9 cellular contexts compared by ENCODE assay signal in the genomic region with DNA sequence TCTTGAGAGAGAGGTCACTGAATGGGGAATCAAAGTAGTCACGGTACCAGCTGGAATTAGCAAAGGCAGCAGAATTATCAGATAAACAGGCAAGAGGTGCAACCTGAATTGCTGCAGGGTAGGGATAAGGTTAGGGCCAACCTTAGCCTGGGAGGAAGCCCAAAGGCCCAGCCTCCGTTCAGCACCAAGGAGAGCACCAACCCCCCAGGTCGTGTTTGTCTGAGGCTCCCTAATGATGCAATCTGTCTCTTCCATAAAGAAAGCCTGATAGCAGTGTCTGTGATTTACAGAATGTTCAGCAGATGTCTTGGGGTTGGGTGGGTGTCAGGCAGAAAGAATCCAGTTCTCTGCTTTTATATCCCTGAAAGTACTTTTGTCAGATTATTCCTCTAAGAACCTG.
A peak's percentile ranks its signal among the peaks of the same experiment; 100 is the strongest.
DNase-seq lines count a peak whose midpoint lies in the region; ATAC-seq, FAIRE-seq and TF ChIP-seq lines count a peak whose summit lies in the region.
"Had no signal": no experiment of that assay in that cellular context is flagged by ENCODE, and none has a peak within 500 bp of the region (broad histone marks: within the 10 kb centered on the region; RNA-seq: fewer than 3 reads in every experiment).

No MANE protein-coding gene starts in this region.

- WGBS in right lobe of liver (ENCODE audit: insufficient coverage, low coverage, low lambda C conversion rate, missing lambda C conversion rate): 40% methylated on average over 3 of the region's 3 CpGs

- H3K36me3 ChIP-seq in MM.1S (replicated peaks; ENCODE audit: insufficient read depth, low read length): no peaks in the 10 kb centered on the region
- H3K36me3 ChIP-seq in astrocyte (ENCODE audit: insufficient read depth, low read length): no peaks in the 10 kb centered on the region
- H3K36me3 ChIP-seq in right lobe of liver: no peaks in the 10 kb centered on the region

- no peaks in the 10 kb centered on the region for H3K27me3 Mint-ChIP-seq in astrocyte (ENCODE audit: low read depth, unreplicated experiment)

- H3K4me1 Mint-ChIP-seq in astrocyte (ENCODE audit: low read depth, unreplicated experiment): peaks cover 2% of the 10 kb centered on the region

- no peak overlapping the region for H3K27ac Mint-ChIP-seq in astrocyte (ENCODE audit: unreplicated experiment)

- no peaks in the 10 kb centered on the region for H3F3A ChIP-seq in MM.1S (ENCODE audit: insufficient read depth, low read length)

- H3K4me3 Mint-ChIP-seq in astrocyte (ENCODE audit: unreplicated experiment): no peak overlapping the region

- no peak for TF ChIP-seq CTCF in MM.1S (IDR thresholded peaks at IDR 0.05; ENCODE audit: low read length)
- TF ChIP-seq CTCF in astrocyte (IDR thresholded peaks at IDR 0.05; ENCODE audit: insufficient read depth, low read depth, low read length): no peak
- TF ChIP-seq CTCF in right lobe of liver (IDR thresholded peaks at IDR 0.05): no peak

- TF ChIP-seq POLR2A in GM12891 (IDR thresholded peaks at IDR 0.05; ENCODE audit: low read depth, low read length) (no peak), right lobe of liver (IDR thresholded peaks at IDR 0.05) (no peak)

- H3K9me3 Mint-ChIP-seq in astrocyte (ENCODE audit: unreplicated experiment): no peaks in the 10 kb centered on the region

- H2AFZ ChIP-seq in MM.1S (ENCODE audit: low read length) (no peak overlapping the region), astrocyte (ENCODE audit: low read depth, low read length) (no peak overlapping the region)

- H3K4me3 ChIP-seq in MM.1S (ENCODE audit: low read length): no peak overlapping the region
- no peak overlapping the region for H3K4me3 ChIP-seq in astrocyte (ENCODE audit: insufficient read depth, low read depth, low read length)
- H3K4me3 ChIP-seq in right lobe of liver: no peak overlapping the region

- H3K4me1 ChIP-seq in MM.1S (ENCODE audit: low read length) (no peaks in the 10 kb centered on the region), astrocyte (ENCODE audit: insufficient read depth, low read length) (no peaks in the 10 kb centered on the region), right lobe of liver (no peaks in the 10 kb centered on the region)

- H3K27ac ChIP-seq in MM.1S (ENCODE audit: low read length): no peak overlapping the region
- H3K27ac ChIP-seq in astrocyte (ENCODE audit: low read depth, low read length): no peak overlapping the region
- H3K27ac ChIP-seq in right lobe of liver: no peak overlapping the region

- H3K79me2 ChIP-seq in MM.1S (ENCODE audit: low read length) (no peaks in the 10 kb centered on the region), astrocyte (ENCODE audit: insufficient read depth, low read length) (no peaks in the 10 kb centered on the region)

- ATAC-seq in right lobe of liver: peak; percentile 52 to 62 (median 56)
- no peak for ATAC-seq in GM21381 (IDR thresholded peaks at IDR 0.05; ENCODE audit: unreplicated experiment)

- H3K27me3 ChIP-seq in MM.1S (replicated peaks; ENCODE audit: insufficient read depth, low read length): no peaks in the 10 kb centered on the region
- no peaks in the 10 kb centered on the region for H3K27me3 ChIP-seq in astrocyte (ENCODE audit: insufficient read depth, low read length)
- no peaks in the 10 kb centered on the region for H3K27me3 ChIP-seq in right lobe of liver

- peak; percentile 20 for DNase-seq in GM12891 (ENCODE audit: insufficient read length, low spot score)
- DNase-seq in MM.1S: peak; percentile 32
- peak; percentile 5 for DNase-seq in astrocyte (ENCODE audit: low read depth)
- DNase-seq in right lobe of liver: no peak
- no peak for DNase-seq in RCC 7860 (ENCODE audit: low spot score)
- DNase-seq in COLO829 (ENCODE audit: low spot score): no peak
- no peak for DNase-seq in NCI-H1048 (lab: John Stamatoyannopoulos, UW)
- DNase-seq: nucleus accumbens had no signal

- H3K4me2 ChIP-seq in MM.1S (ENCODE audit: low read depth, low read length): no peak overlapping the region
- no peak overlapping the region for H3K4me2 ChIP-seq in astrocyte (ENCODE audit: low read length)

- H4K20me1 ChIP-seq in MM.1S (ENCODE audit: insufficient read depth, low read length) (no peaks in the 10 kb centered on the region; the same call in 1 of the 2 replicates), astrocyte (ENCODE audit: insufficient read depth, low read length) (no peaks in the 10 kb centered on the region)

- FAIRE-seq in GM12891 (lab: Jason Lieb, UNC) (peak; percentile 20), astrocyte (lab: Jason Lieb, UNC) (no peak), RCC 7860 (lab: Jason Lieb, UNC) (no peak)

- no peaks in the 10 kb centered on the region for H3K9me2 ChIP-seq in MM.1S (replicated peaks; ENCODE audit: insufficient read depth, low read length)

- no peaks in the 10 kb centered on the region for H3K9me3 ChIP-seq in MM.1S (replicated peaks; ENCODE audit: insufficient read depth, low read length)
- no peaks in the 10 kb centered on the region for H3K9me3 ChIP-seq in astrocyte (ENCODE audit: insufficient read depth, low read depth, low read length)
- H3K9me3 ChIP-seq in right lobe of liver: no peaks in the 10 kb centered on the region

- intact Hi-C loops in right lobe of liver (cut with DNase I): no loop called here

- no peaks in the 10 kb centered on the region for H3K36me3 Mint-ChIP-seq in astrocyte (ENCODE audit: low read depth, unreplicated experiment)

- H3K9ac ChIP-seq in MM.1S (ENCODE audit: low read length) (no peak overlapping the region), astrocyte (ENCODE audit: low read length) (no peak overlapping the region)

TF ChIP-seq in GM12891, 5 proteins besides CTCF, POLR2A, EP300 and RAD21:
- TF ChIP-seq SPI1 (IDR thresholded peaks at IDR 0.05; ENCODE audit: low read depth, low read length) (no peak), POU2F2 (IDR thresholded peaks at IDR 0.05; ENCODE audit: low read depth, low read length) (no peak), PAX5 (IDR thresholded peaks at IDR 0.05; ENCODE audit: insufficient read depth, low read length, severe bottlenecking) (no peak), TAF1 (IDR thresholded peaks at IDR 0.05; ENCODE audit: low read depth, low read length) (no peak), POLR2AphosphoS5 (IDR thresholded peaks at IDR 0.05; ENCODE audit: low read depth, low read length) (no peak)

Comparison
In these comparisons a context has a peak if more than half of its experiments do, and no peak if none do; other contexts are left out.
1. DNase-seq: peak in GM12891 (single experiment), MM.1S (single experiment) and astrocyte (single experiment); none in right lobe of liver (0 of 3), RCC 7860 (single experiment), COLO829 (single experiment) and NCI-H1048 (single experiment).